Comparison of ENCODE assay signal across 2 cellular contexts in the genomic region with DNA sequence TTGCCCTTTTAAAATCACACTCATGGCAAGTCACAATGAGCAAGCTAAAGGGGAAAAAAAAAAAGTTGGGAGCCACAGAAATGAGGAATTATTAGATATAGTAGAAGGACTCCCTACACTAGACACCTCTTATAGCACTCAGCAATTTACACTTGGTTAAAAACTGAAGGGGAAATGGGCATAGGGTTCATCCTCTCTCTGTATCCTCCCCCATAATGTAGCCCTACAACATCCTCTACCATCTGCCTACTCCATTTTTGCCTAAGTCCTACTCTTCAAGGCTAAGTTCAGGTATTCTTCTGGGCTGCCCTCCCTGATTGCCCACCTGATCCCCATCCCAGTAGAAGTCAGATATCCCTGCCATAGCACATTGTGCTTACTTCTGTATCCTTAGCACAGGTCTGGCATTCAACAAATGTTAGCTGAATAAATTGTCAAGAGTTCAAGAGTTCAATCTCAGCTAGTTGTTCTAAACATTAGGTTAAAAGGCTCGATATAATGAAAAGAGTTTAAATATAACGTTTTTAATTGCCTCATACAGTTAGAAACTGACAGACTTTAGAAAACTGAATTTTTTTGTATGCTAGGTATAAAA.
TF ChIP-seq lines count a peak whose summit lies in the region.

No MANE protein-coding gene starts in this region.

TF ChIP-seq in GM12891, 5 proteins besides CTCF, POLR2A, EP300 and RAD21:
- TF ChIP-seq PAX5 (IDR thresholded peaks at IDR 0.05; ENCODE audit: insufficient read depth, low read length, severe bottlenecking) (no peak), SPI1 (IDR thresholded peaks at IDR 0.05; ENCODE audit: low read depth, low read length) (no peak), POLR2AphosphoS5 (IDR thresholded peaks at IDR 0.05; ENCODE audit: low read depth, low read length) (no peak), POU2F2 (IDR thresholded peaks at IDR 0.05; ENCODE audit: low read depth, low read length) (no peak), TAF1 (IDR thresholded peaks at IDR 0.05; ENCODE audit: low read depth, low read length) (no peak)

TF ChIP-seq in GM12878, 131 proteins besides CTCF, POLR2A, EP300 and RAD21:
- TF ChIP-seq ASH2L (IDR thresholded peaks at IDR 0.05; ENCODE audit: borderline replicate concordance, low read depth), result no peak
- TF ChIP-seq ZZZ3 (IDR thresholded peaks at IDR 0.05; ENCODE audit: control insufficient read depth, insufficient read length, low read depth), result no peak
- no peak for TF ChIP-seq JUND (IDR thresholded peaks at IDR 0.05; ENCODE audit: low read depth, low read length)
